In genomic region chr20:22490287-22491187, GRCh38 we compare ENCODE assay signal across 12 cellular contexts.
DNase-seq lines count a peak whose midpoint lies in the region; ATAC-seq and TF ChIP-seq lines count a peak whose summit lies in the region.
"Had no signal": no experiment of that assay in that cellular context is flagged by ENCODE, and none has a peak within 500 bp of the region (broad histone marks: within the 10 kb centered on the region; RNA-seq: fewer than 3 reads in every experiment).

No MANE protein-coding gene starts in this region.

- in situ Hi-C loops in Caki2 (cut with HindIII; ENCODE audit: low pct_unique_long_range_greater_than_20kb, low sequenced_read_pairs), result no loop called here
- in situ Hi-C loops in SK-MEL-5 (cut with HindIII; ENCODE audit: low pct_unique_long_range_greater_than_20kb, low sequenced_read_pairs), result no loop called here

- no peaks in the 10 kb centered on the region for H3K36me3 Mint-ChIP-seq in naive thymus-derived CD4-positive, alpha-beta T cell
- H3K36me3 Mint-ChIP-seq: activated naive CD4-positive, alpha-beta T cell treated with anti-CD3 and anti-CD28 coated beads, Interleukin-2, amount 50 U/mL, for 24 hours; naive B cell had no signal

- H3K4me3 Mint-ChIP-seq in naive thymus-derived CD4-positive, alpha-beta T cell, result no peak overlapping the region
- H3K4me3 Mint-ChIP-seq: activated naive CD4-positive, alpha-beta T cell treated with anti-CD3 and anti-CD28 coated beads, Interleukin-2, amount 50 U/mL, for 24 hours; naive B cell had no signal

- H3K36me3 ChIP-seq in left lung, result no peaks in the 10 kb centered on the region
- H3K36me3 ChIP-seq in naive thymus-derived CD4-positive, alpha-beta T cell (ENCODE audit: control insufficient read depth in 2 of 3, insufficient read depth in 3 of 3, low read length in 3 of 3), result no peaks in the 10 kb centered on the region
- H3K36me3 ChIP-seq: BLaER1 treated with 17β-estradiol and CSF1 and Interleukin-3, amounts not matched to agents 10 nM and 100 nM had no signal

- H3K27me3 ChIP-seq in left lung, result peaks cover 0 to 18% of the 10 kb centered on the region in 2 donors
- no peaks in the 10 kb centered on the region for H3K27me3 ChIP-seq in naive thymus-derived CD4-positive, alpha-beta T cell (ENCODE audit: control insufficient read depth in 2 of 2, insufficient read depth in 2 of 2, low read length in 2 of 2)
- H3K27me3 ChIP-seq: BLaER1 treated with 17β-estradiol and CSF1 and Interleukin-3, amounts not matched to agents 10 nM and 100 nM had no signal

- intact Hi-C loops in left lung (cut with DNase I), result no loop called here
- intact Hi-C loops in naive thymus-derived CD4-positive, alpha-beta T cell (cut with micrococcal nuclease), result no loop called here

- H3K4me1 ChIP-seq in left lung, result no peaks in the 10 kb centered on the region
- H3K4me1 ChIP-seq in naive thymus-derived CD4-positive, alpha-beta T cell (ENCODE audit: control insufficient read depth in 2 of 2, insufficient read depth in 2 of 2, low read length in 2 of 2), result no peaks in the 10 kb centered on the region
- H3K4me1 ChIP-seq: BLaER1 treated with 17β-estradiol and CSF1 and Interleukin-3, amounts not matched to agents 10 nM and 100 nM had no signal

- TF ChIP-seq CTCF in left lung (IDR thresholded peaks at IDR 0.05), result no peak

- H3K9me3 Mint-ChIP-seq in naive thymus-derived CD4-positive, alpha-beta T cell, result peaks cover 0 to 8% (median 3%) of the 10 kb centered on the region in 11 donors

- ATAC-seq in left lung (peak; percentile 88), HG02763 (IDR thresholded peaks at IDR 0.05; ENCODE audit: unreplicated experiment) (no peak), GM19395 (IDR thresholded peaks at IDR 0.05; ENCODE audit: unreplicated experiment) (no peak)
- no peak for ATAC-seq in naive thymus-derived CD4-positive, alpha-beta T cell

- peaks cover 0 to 10% (median 6%) of the 10 kb centered on the region in 5 donors for H3K27me3 Mint-ChIP-seq in naive thymus-derived CD4-positive, alpha-beta T cell
- H3K27me3 Mint-ChIP-seq: activated naive CD4-positive, alpha-beta T cell treated with anti-CD3 and anti-CD28 coated beads, Interleukin-2, amount 50 U/mL, for 24 hours had no signal

- no peak overlapping the region for H3K27ac Mint-ChIP-seq in naive thymus-derived CD4-positive, alpha-beta T cell
- H3K27ac Mint-ChIP-seq: activated naive CD4-positive, alpha-beta T cell treated with anti-CD3 and anti-CD28 coated beads, Interleukin-2, amount 50 U/mL, for 24 hours had no signal

- H3K27ac ChIP-seq in left lung, result peak overlapping the region; percentile 48 to 65
- H3K27ac ChIP-seq in naive thymus-derived CD4-positive, alpha-beta T cell (ENCODE audit: low read depth, low read length), result no peak overlapping the region
- H3K27ac ChIP-seq: BLaER1 treated with 17β-estradiol and CSF1 and Interleukin-3, amounts not matched to agents 10 nM and 100 nM had no signal

- CTCF ChIA-PET in naive thymus-derived CD4-positive, alpha-beta T cell (lab: Charles Lee), result no interaction called here

- POLR2A ChIA-PET in naive thymus-derived CD4-positive, alpha-beta T cell (lab: Charles Lee), result no interaction called here

- no peaks in the 10 kb centered on the region for H3K9me3 ChIP-seq in left lung
- no peaks in the 10 kb centered on the region for H3K9me3 ChIP-seq in naive thymus-derived CD4-positive, alpha-beta T cell (ENCODE audit: control insufficient read depth in 2 of 3, low read length in 3 of 3)
- H3K9me3 ChIP-seq: BLaER1 treated with 17β-estradiol and CSF1 and Interleukin-3, amounts not matched to agents 10 nM and 100 nM had no signal

- peak; percentile 88 for DNase-seq in Caki2 (ENCODE audit: low read depth)
- DNase-seq in NCI-H1417 (lab: John Stamatoyannopoulos, UW), result peak; percentile 9 to 94 (median 84)
- DNase-seq in SK-MEL-5 (ENCODE audit: low read depth, low spot score), result peak; percentile 42
- DNase-seq in left lung, result peak; percentile 68 to 83
- no peak for DNase-seq in GOT3 (lab: John Stamatoyannopoulos, UW)
- DNase-seq in naive thymus-derived CD4-positive, alpha-beta T cell, result no peak
- DNase-seq: naive B cell, T-helper 9 cell had no signal

- no peak overlapping the region for H3K4me3 ChIP-seq in left lung
- H3K4me3 ChIP-seq in naive thymus-derived CD4-positive, alpha-beta T cell (ENCODE audit: low read length), result no peak overlapping the region
- H3K4me3 ChIP-seq: BLaER1 treated with 17β-estradiol and CSF1 and Interleukin-3, amounts not matched to agents 10 nM and 100 nM had no signal

- H3K4me1 Mint-ChIP-seq in naive thymus-derived CD4-positive, alpha-beta T cell, result no peaks in the 10 kb centered on the region
- H3K4me1 Mint-ChIP-seq: activated naive CD4-positive, alpha-beta T cell treated with anti-CD3 and anti-CD28 coated beads, Interleukin-2, amount 50 U/mL, for 24 hours; naive B cell had no signal

Comparison
In these comparisons a context has a peak if more than half of its experiments do, and no peak if none do; other contexts are left out.
1. DNase-seq: peak in Caki2 (single experiment), NCI-H1417 (3 of 3), SK-MEL-5 (single experiment) and left lung (2 of 2); none in GOT3 (single experiment) and naive thymus-derived CD4-positive, alpha-beta T cell (0 of 9).